In genomic region chr7:1050254-1050906, GRCh38 we compare ENCODE assay signal across 21 cellular contexts. TPM values are rescaled to one million over a fixed set of nuclear protein-coding genes. Genes with fewer than 3 reads are reported as not detected.
DNase-seq lines count a peak whose midpoint lies in the region; ATAC-seq and TF ChIP-seq lines count a peak whose summit lies in the region.
"Had no signal": no experiment of that assay in that cellular context is flagged by ENCODE, and none has a peak within 500 bp of the region (broad histone marks: within the 10 kb centered on the region; RNA-seq: fewer than 3 reads in every experiment).

No MANE protein-coding gene starts in this region.

- CTCF ChIA-PET in activated CD8-positive, alpha-beta T cell treated with anti-CD3 and anti-CD28 coated beads, Interleukin-2, amount 10 ng/mL, durations not matched to agents 7 days and 5 days (lab: Charles Lee): interaction anchor here (2.9 to 3.6 kb wide), 2 partner anchors 15 to 57 kb away, joined by 15 to 19 read pairs; no protein-coding TSS in a partner anchor

- H3K36me3 Mint-ChIP-seq in activated CD8-positive, alpha-beta T cell treated with anti-CD3 and anti-CD28 coated beads, Interleukin-2, amount 10 ng/mL, durations not matched to agents 7 days and 5 days (ENCODE audit: low read depth): no peaks in the 10 kb centered on the region
- H3K36me3 Mint-ChIP-seq: naive thymus-derived CD8-positive, alpha-beta T cell had no signal

- H3K27ac ChIP-seq in heart left ventricle (peak overlapping the region in 11 of 12 donors; percentile 5 to 89 (median 81)), gastroesophageal sphincter (peak overlapping the region in 3 of 4 donors; percentile 76 to 79 (median 79)), psoas muscle (no peak overlapping the region), upper lobe of right lung (no peak overlapping the region)
- H3K27ac ChIP-seq: epithelial cell of prostate, foreskin keratinocyte had no signal

- no peaks in the 10 kb centered on the region for H3K9me3 Mint-ChIP-seq in activated CD8-positive, alpha-beta T cell treated with anti-CD3 and anti-CD28 coated beads, Interleukin-2, amount 10 ng/mL, durations not matched to agents 7 days and 5 days (ENCODE audit: insufficient read depth)
- H3K9me3 Mint-ChIP-seq: activated CD4-positive, alpha-beta T cell treated with anti-CD3 and anti-CD28 coated beads, Interleukin-2, amount 10 ng/mL, durations not matched to agents 24 days and 14 days; naive thymus-derived CD8-positive, alpha-beta T cell had no signal

- no peak for TF ChIP-seq EP300 in gastroesophageal sphincter (IDR thresholded peaks at IDR 0.05)

- intact Hi-C loops in heart left ventricle (cut with DNase I) (no loop called here), cardiac septum (cut with DNase I) (no loop called here), psoas muscle (cut with DNase I) (no loop called here), upper lobe of right lung (cut with DNase I) (no loop called here)

- peaks cover 60% of the 10 kb centered on the region for H3K4me1 Mint-ChIP-seq in activated CD8-positive, alpha-beta T cell treated with anti-CD3 and anti-CD28 coated beads, Interleukin-2, amount 10 ng/mL, durations not matched to agents 7 days and 5 days (ENCODE audit: low read depth)

- no peak for TF ChIP-seq CTCF in heart left ventricle (IDR thresholded peaks at IDR 0.05)
- TF ChIP-seq CTCF in gastroesophageal sphincter (IDR thresholded peaks at IDR 0.05): no peak
- TF ChIP-seq CTCF in psoas muscle (IDR thresholded peaks at IDR 0.05): no peak
- TF ChIP-seq CTCF in upper lobe of right lung (IDR thresholded peaks at IDR 0.05): no peak

- 71 to 88% (median 80%) methylated on average over 23 to 30 of the region's 30 CpGs for WGBS in heart left ventricle, 4 donors
- 93% methylated on average over 3 of the region's 30 CpGs; no CpG with 5 or more reads in 1 of the 2 donors for WGBS in gastroesophageal sphincter (ENCODE audit: low coverage in 1 of 2), 2 donors
- 43 to 54% (median 53%) methylated on average over 27 to 30 of the region's 30 CpGs for WGBS in psoas muscle, 3 donors

- H3K4me1 ChIP-seq in heart left ventricle: peaks cover 4 to 99% (median 81%) of the 10 kb centered on the region in 12 donors
- peaks cover 0 to 100% (median 54%) of the 10 kb centered on the region in 3 donors for H3K4me1 ChIP-seq in gastroesophageal sphincter
- H3K4me1 ChIP-seq in psoas muscle: peaks cover 67% of the 10 kb centered on the region
- H3K4me1 ChIP-seq in upper lobe of right lung: peaks cover 69% of the 10 kb centered on the region
- H3K4me1 ChIP-seq: foreskin keratinocyte had no signal

- H3K27me3 ChIP-seq in heart left ventricle: peaks cover 0 to 5% (median 0%) of the 10 kb centered on the region in 9 donors
- H3K27me3 ChIP-seq in gastroesophageal sphincter: no peaks in the 10 kb centered on the region
- no peaks in the 10 kb centered on the region for H3K27me3 ChIP-seq in psoas muscle (ENCODE audit: insufficient read depth in 3 of 3, low read length in 2 of 3)
- H3K27me3 ChIP-seq in upper lobe of right lung: no peaks in the 10 kb centered on the region
- H3K27me3 ChIP-seq: BE2C, foreskin keratinocyte had no signal

- POLR2A ChIA-PET in activated CD8-positive, alpha-beta T cell treated with anti-CD3 and anti-CD28 coated beads, Interleukin-2, amount 10 ng/mL, durations not matched to agents 7 days and 5 days (lab: Charles Lee): no interaction called here

- no peak overlapping the region for H3K4me3 Mint-ChIP-seq in activated CD8-positive, alpha-beta T cell treated with anti-CD3 and anti-CD28 coated beads, Interleukin-2, amount 10 ng/mL, durations not matched to agents 7 days and 5 days
- H3K4me3 Mint-ChIP-seq: activated CD4-positive, alpha-beta T cell treated with anti-CD3 and anti-CD28 coated beads, Interleukin-2, amount 10 ng/mL, durations not matched to agents 24 days and 14 days; naive thymus-derived CD8-positive, alpha-beta T cell had no signal

- H3K4me3 ChIP-seq in heart left ventricle (no peak overlapping the region), gastroesophageal sphincter (no peak overlapping the region), psoas muscle (no peak overlapping the region), upper lobe of right lung (no peak overlapping the region)

- TF ChIP-seq POLR2A in heart left ventricle (IDR thresholded peaks at IDR 0.05) (no peak), gastroesophageal sphincter (IDR thresholded peaks at IDR 0.05) (no peak)

- H3K9me3 ChIP-seq in heart left ventricle (no peaks in the 10 kb centered on the region), gastroesophageal sphincter (no peaks in the 10 kb centered on the region), psoas muscle (no peaks in the 10 kb centered on the region), upper lobe of right lung (no peaks in the 10 kb centered on the region)
- H3K9me3 ChIP-seq: BE2C had no signal

- ATAC-seq in heart left ventricle (no peak), gastroesophageal sphincter (no peak), psoas muscle (peak in 3 of 4 donors; percentile 38 to 69 (median 48)), HG02938 (IDR thresholded peaks at IDR 0.05; ENCODE audit: unreplicated experiment) (no peak), HG02884 (IDR thresholded peaks at IDR 0.05; ENCODE audit: unreplicated experiment) (no peak), upper lobe of right lung (no peak)
- ATAC-seq in activated CD8-positive, alpha-beta T cell treated with anti-CD3 and anti-CD28 coated beads, Interleukin-2, amount 10 ng/mL, durations not matched to agents 7 days and 5 days: no peak
- ATAC-seq: foreskin keratinocyte; naive thymus-derived CD8-positive, alpha-beta T cell had no signal

- H3K27ac Mint-ChIP-seq in activated CD8-positive, alpha-beta T cell treated with anti-CD3 and anti-CD28 coated beads, Interleukin-2, amount 10 ng/mL, durations not matched to agents 7 days and 5 days: no peak overlapping the region
- H3K27ac Mint-ChIP-seq: activated CD4-positive, alpha-beta T cell treated with anti-CD3 and anti-CD28 coated beads, Interleukin-2, amount 10 ng/mL, durations not matched to agents 24 days and 14 days had no signal

- H3K27me3 Mint-ChIP-seq in activated CD8-positive, alpha-beta T cell treated with anti-CD3 and anti-CD28 coated beads, Interleukin-2, amount 10 ng/mL, durations not matched to agents 7 days and 5 days (ENCODE audit: low read depth): no peaks in the 10 kb centered on the region
- H3K27me3 Mint-ChIP-seq: activated CD4-positive, alpha-beta T cell treated with anti-CD3 and anti-CD28 coated beads, Interleukin-2, amount 10 ng/mL, durations not matched to agents 24 days and 14 days; naive thymus-derived CD8-positive, alpha-beta T cell had no signal

- H3K36me3 ChIP-seq in heart left ventricle (no peaks in the 10 kb centered on the region), gastroesophageal sphincter (no peaks in the 10 kb centered on the region), psoas muscle (ENCODE audit: insufficient read depth in 1 of 2, low read depth in 1 of 2) (no peaks in the 10 kb centered on the region), upper lobe of right lung (no peaks in the 10 kb centered on the region)
- H3K36me3 ChIP-seq: BE2C had no signal

- DNase-seq in heart left ventricle (peak in 2 of 5 donors; percentile 20 to 63), cardiac septum (ENCODE audit: low spot score) (no peak), psoas muscle (peak in 1 of 2 donors; percentile 60), upper lobe of right lung (no peak)
- DNase-seq in activated CD8-positive, alpha-beta T cell treated with anti-CD3 and anti-CD28 coated beads, Interleukin-2, amount 10 ng/mL, durations not matched to agents 7 days and 5 days: no peak
- DNase-seq: activated CD4-positive, alpha-beta T cell treated with anti-CD3 and anti-CD28 coated beads, Interleukin-2, amount 10 ng/mL, durations not matched to agents 24 days and 14 days; activated CD8-positive, alpha-beta memory T cell treated with anti-CD3 and anti-CD28 coated beads, Interleukin-2, amount 50 U/mL, for 48 hours; BE2C; EL; foreskin keratinocyte; NCI-H1417; NCI-H69; OCI-M1; SHP77 treated with DMSO at 0.1 percent for 48 hours; stimulated activated naive CD4-positive, alpha-beta T cell treated with Interleukin-2 at 50 U/mL for 16 hours had no signal

RNA-seq across cellular contexts. Expression of gene GPR146, which starts 6.0 kb away (rescaled TPM):
- total RNA-seq in heart left ventricle: 10 to 100 TPM; 12.3 to 56.8 (median 25.2) TPM
- polyA plus RNA-seq in heart left ventricle: 10 to 100 TPM; 11.1 to 26.4 TPM
- 12.6 TPM for total RNA-seq in cardiac septum
- 10 to 100 TPM; 13.6 to 27.9 (median 16.3) TPM for total RNA-seq in gastroesophageal sphincter
- total RNA-seq in psoas muscle: 10 to 100 TPM in 1 of 4 donors, 1 to 10 TPM in 3; 5.0 to 12.1 (median 7.5) TPM
- polyA plus RNA-seq in psoas muscle: 10 to 100 TPM in 1 of 3 donors, 1 to 10 TPM in 2; 9.4 to 14.0 (median 9.9) TPM
- total RNA-seq in activated CD8-positive, alpha-beta T cell treated with anti-CD3 and anti-CD28 coated beads, Interleukin-2, amount 10 ng/mL, durations not matched to agents 7 days and 5 days: 1 to 10 TPM; 2.7 to 3.1 TPM
- 40.0 TPM for total RNA-seq in upper lobe of right lung
- total RNA-seq: foreskin keratinocyte, MCF 10A had no signal
- polyA plus RNA-seq: foreskin keratinocyte had no signal

RNA-seq across cellular contexts. Expression of gene GPER1, which starts 37.5 kb away (rescaled TPM):
- total RNA-seq in heart left ventricle (1 to 10 TPM; 1.4 to 8.8 (median 3.0) TPM), cardiac septum (2.9 TPM), gastroesophageal sphincter (10 to 100 TPM in 1 of 4 donors, 1 to 10 TPM in 3; 7.1 to 20.2 (median 7.8) TPM), psoas muscle (1 to 10 TPM; 1.1 to 3.1 (median 1.5) TPM), upper lobe of right lung (11.1 TPM)
- polyA plus RNA-seq in heart left ventricle (1 to 10 TPM; 1.8 to 2.8 TPM), psoas muscle (1 to 10 TPM in 2 of 3 donors, under 1 TPM in 1; 0.90 to 1.5 (median 1.4) TPM)
- total RNA-seq in activated CD8-positive, alpha-beta T cell treated with anti-CD3 and anti-CD28 coated beads, Interleukin-2, amount 10 ng/mL, durations not matched to agents 7 days and 5 days: under 1 TPM in 1 of 2 experiments, not detected in 1; 0.13 TPM
- total RNA-seq: activated CD4-positive, alpha-beta T cell treated with anti-CD3 and anti-CD28 coated beads, Interleukin-2, amount 10 ng/mL, durations not matched to agents 24 days and 14 days had no signal

Comparison
In these comparisons a context has a peak if more than half of its experiments do, and no peak if none do; other contexts are left out.
1. ATAC-seq: peak in psoas muscle (3 of 4); none in heart left ventricle (0 of 4), gastroesophageal sphincter (single experiment), HG02938 (single experiment), HG02884 (single experiment), activated CD8-positive, alpha-beta T cell treated with anti-CD3 and anti-CD28 coated beads, Interleukin-2, amount 10 ng/mL, durations not matched to agents 7 days and 5 days (single experiment) and upper lobe of right lung (single experiment).
2. H3K27ac ChIP-seq: peak in heart left ventricle (11 of 12) and gastroesophageal sphincter (3 of 4); none in psoas muscle (single experiment) and upper lobe of right lung (single experiment).